Comparison of ENCODE assay signal across 14 cellular contexts in genomic region chr17:50657627-50658026, GRCh38. TPM values are rescaled to one million over a fixed set of nuclear protein-coding genes. Genes with fewer than 3 reads are reported as not detected.
DNase-seq lines count a peak whose midpoint lies in the region; ATAC-seq, FAIRE-seq and TF ChIP-seq lines count a peak whose summit lies in the region.
"Had no signal": no experiment of that assay in that cellular context is flagged by ENCODE, and none has a peak within 500 bp of the region (broad histone marks: within the 10 kb centered on the region; RNA-seq: fewer than 3 reads in every experiment).

No MANE protein-coding gene starts in this region.

- H3K36me3 ChIP-seq in HEK293 (ENCODE audit: control insufficient read depth in 2 of 2, insufficient read depth in 1 of 2, low read length in 2 of 2), result no peaks in the 10 kb centered on the region
- H3K36me3 ChIP-seq in Panc1 (ENCODE audit: control insufficient read depth, insufficient read depth, low read length), result no peaks in the 10 kb centered on the region
- no peaks in the 10 kb centered on the region for H3K36me3 ChIP-seq in kidney (ENCODE audit: control insufficient read depth in 1 of 2, insufficient read depth in 2 of 2, low read length in 2 of 2)
- peaks cover 0 to 1% of the 10 kb centered on the region in 2 donors for H3K36me3 ChIP-seq in small intestine (ENCODE audit: control insufficient read depth in 2 of 2, insufficient read depth in 2 of 2, low read length in 2 of 2)

- POLR2A ChIA-PET in HEK293 (lab: Yijun Ruan, JAX), result no interaction called here
- POLR2A ChIA-PET in Panc1 (lab: Charles Lee), result no interaction called here

- H3K27me3 ChIP-seq in Panc1 (ENCODE audit: control insufficient read depth, insufficient read depth, low read length) (no peaks in the 10 kb centered on the region), small intestine (ENCODE audit: control insufficient read depth in 2 of 2, insufficient read depth in 2 of 2, low read length in 2 of 2) (no peaks in the 10 kb centered on the region)

- intact Hi-C loops in Panc1 (cut with micrococcal nuclease; ENCODE audit: unreplicated experiment), result no loop called here
- intact Hi-C loops in kidney (cut with DNase I), result no loop called here
- intact Hi-C loops in Right ventricle myocardium superior (cut with DNase I), result no loop called here

- ATAC-seq in Panc1 (no peak), Right ventricle myocardium superior (ENCODE audit: poor library complexity) (no peak)
- ATAC-seq: CD8-positive, alpha-beta T cell; K562 had no signal

- no TSS peak for BruUV-seq in Panc1 (replicated peaks; lab: Mats Ljungman, UMichigan)

- no peak overlapping the region for H3K9ac ChIP-seq in kidney (ENCODE audit: low read length in 2 of 2)

- no peak overlapping the region for H3K4me3 ChIP-seq in HEK293 (ENCODE audit: low read depth, low read length)
- no peak overlapping the region for H3K4me3 ChIP-seq in Panc1 (ENCODE audit: low read depth in 2 of 2, low read length in 2 of 2)
- H3K4me3 ChIP-seq in kidney (ENCODE audit: low read length in 2 of 2), result no peak overlapping the region
- H3K4me3 ChIP-seq in small intestine (ENCODE audit: low read depth in 1 of 2, low read length in 2 of 2), result no peak overlapping the region
- H3K4me3 ChIP-seq: K562 had no signal

- TF ChIP-seq CTCF in HEK293 (tag by site-specific recombination; IDR thresholded peaks at IDR 0.05), result no peak
- TF ChIP-seq CTCF in Panc1 (IDR thresholded peaks at IDR 0.05), result no peak
- TF ChIP-seq CTCF in kidney (IDR thresholded peaks at IDR 0.05; ENCODE audit: borderline replicate concordance, extremely low read depth, insufficient read depth), result no peak

- WGBS in small intestine, 3 donors, result 29 to 64% (median 47%) methylated on average over 7 of the region's 7 CpGs

- CTCF ChIA-PET in HEK293 (lab: Yijun Ruan, JAX) (no interaction called here), Panc1 (lab: Charles Lee) (no interaction called here)

- H3K9me3 ChIP-seq in HEK293 (ENCODE audit: control insufficient read depth, insufficient read depth, low read depth, low read length), result no peaks in the 10 kb centered on the region
- no peaks in the 10 kb centered on the region; the same call in 1 of the 2 replicates for H3K9me3 ChIP-seq in Panc1 (ENCODE audit: control insufficient read depth, insufficient read depth, low read depth, low read length)
- no peaks in the 10 kb centered on the region for H3K9me3 ChIP-seq in kidney (ENCODE audit: control insufficient read depth in 1 of 2, low read length in 2 of 2)
- H3K9me3 ChIP-seq in small intestine (ENCODE audit: control insufficient read depth, low read depth), result no peaks in the 10 kb centered on the region

- H3K4me1 ChIP-seq in HEK293 (ENCODE audit: control insufficient read depth, insufficient read depth, low read length) (no peaks in the 10 kb centered on the region; the same call in 1 of the 2 replicates), Panc1 (ENCODE audit: control insufficient read depth, insufficient read depth, low read length) (peaks cover 53% of the 10 kb centered on the region), kidney (ENCODE audit: control insufficient read depth in 1 of 2, insufficient read depth in 1 of 2, low read depth in 1 of 2, low read length in 2 of 2) (peaks cover 22 to 24% of the 10 kb centered on the region in 2 donors), small intestine (ENCODE audit: control insufficient read depth in 2 of 2, insufficient read depth in 1 of 2, low read depth in 1 of 2, low read length in 1 of 2) (peaks cover 12 to 21% of the 10 kb centered on the region in 2 donors)

- DNase-seq in Panc1 (ENCODE audit: low read depth, low spot score) (no peak), kidney (peak; percentile 49), small intestine (peak; percentile 91), DMS 273 (lab: John Stamatoyannopoulos, UW; ENCODE audit: unreplicated experiment) (no peak), Right ventricle myocardium superior (no peak)
- DNase-seq in activated CD8-positive, alpha-beta memory T cell treated with anti-CD3 and anti-CD28 coated beads for 24 hours, result no peak
- no peak for DNase-seq in activated T-cell treated with anti-CD3 and anti-CD28 coated beads, Interleukin-2, amount 50 U/mL, for 48 hours
- DNase-seq: CD8-positive, alpha-beta T cell; COR-L47; DMS53; HCEC 1CT had no signal

- H3K27ac ChIP-seq in HEK293 (ENCODE audit: extremely low read depth, low read depth, low read length) (no peak overlapping the region), Panc1 (ENCODE audit: low read length) (peak overlapping the region; percentile 85), kidney (ENCODE audit: low read depth in 2 of 2, low read length in 2 of 2) (no peak overlapping the region), small intestine (ENCODE audit: low read depth in 1 of 2, low read length in 1 of 2) (peak overlapping the region; percentile 15 to 74)

- in situ Hi-C loops in Panc1 (cut with HindIII; ENCODE audit: low pct_unique_long_range_greater_than_20kb, low sequenced_read_pairs), result no loop called here

- no peak for FAIRE-seq in kidney (lab: Jason Lieb, UNC)
- no peak for FAIRE-seq in small intestine (lab: Jason Lieb, UNC)
- FAIRE-seq: HTR-8/SVneo, K562 had no signal

TF ChIP-seq in HEK293, 187 proteins besides CTCF, POLR2A, EP300 and RAD21:
- TF ChIP-seq KLF9 (tag by site-specific recombination; IDR thresholded peaks at IDR 0.05; ENCODE audit: low read depth) (no peak), ZBTB7A (tag by site-specific recombination; IDR thresholded peaks at IDR 0.05; ENCODE audit: low read depth) (no peak), ZEB2 (tag by site-specific recombination; IDR thresholded peaks at IDR 0.05) (peak; percentile 53; the same call in 1 of the 2 replicates)

RNA-seq across cellular contexts. Expression of gene ABCC3, which starts 22.9 kb away (rescaled TPM):
- total RNA-seq in Panc1 (2021; ENCODE audit: unreplicated experiment) (128 TPM), kidney (156 TPM), Right ventricle myocardium superior (0.43 TPM)
- polyA plus RNA-seq in Panc1 (2012; ENCODE audit: insufficient read length), result 188 TPM
- polyA plus RNA-seq in kidney (ENCODE audit: insufficient read depth, low read depth, low replicate concordance) (9.3 TPM), small intestine (100 to 1,000 TPM in 1 of 3 donors, 10 to 100 TPM in 2; 36.7 to 131 (median 99.3) TPM)
- total RNA-seq: CD8-positive, alpha-beta T cell had no signal

RNA-seq across cellular contexts. Expression of gene ANKRD40, which starts 50.1 kb away (rescaled TPM):
- 57.2 TPM for total RNA-seq in Panc1 (2021; ENCODE audit: unreplicated experiment)
- 28.2 TPM for polyA plus RNA-seq in Panc1 (2012; ENCODE audit: insufficient read length)
- total RNA-seq in kidney, result 37.6 TPM
- polyA plus RNA-seq in kidney (ENCODE audit: insufficient read depth, low read depth, low replicate concordance), result 15.8 TPM
- 10 to 100 TPM in 1 of 3 donors, 1 to 10 TPM in 2; 5.7 to 12.5 (median 6.7) TPM for polyA plus RNA-seq in small intestine
- 58.4 TPM for total RNA-seq in Right ventricle myocardium superior

Comparison
In these comparisons a context has a peak if more than half of its experiments do, and no peak if none do; other contexts are left out.
1. H3K27ac ChIP-seq: peak in Panc1 (single experiment) and small intestine (2 of 2); none in HEK293 (single experiment) and kidney (0 of 2).
2. DNase-seq: peak in kidney (single experiment) and small intestine (single experiment); none in Panc1 (single experiment), activated CD8-positive, alpha-beta memory T cell treated with anti-CD3 and anti-CD28 coated beads for 24 hours (single experiment), DMS 273 (single experiment), activated T-cell treated with anti-CD3 and anti-CD28 coated beads, Interleukin-2, amount 50 U/mL, for 48 hours (0 of 2) and Right ventricle myocardium superior (single experiment).
3. RNA of gene ABCC3, which starts 22.9 kb away (total RNA-seq): 156 TPM in kidney (single experiment) and 128 TPM in Panc1 (single experiment); 0.43 TPM in Right ventricle myocardium superior (single experiment); every median in the first group is over 10 times any median in the second.